In the genomic region with DNA sequence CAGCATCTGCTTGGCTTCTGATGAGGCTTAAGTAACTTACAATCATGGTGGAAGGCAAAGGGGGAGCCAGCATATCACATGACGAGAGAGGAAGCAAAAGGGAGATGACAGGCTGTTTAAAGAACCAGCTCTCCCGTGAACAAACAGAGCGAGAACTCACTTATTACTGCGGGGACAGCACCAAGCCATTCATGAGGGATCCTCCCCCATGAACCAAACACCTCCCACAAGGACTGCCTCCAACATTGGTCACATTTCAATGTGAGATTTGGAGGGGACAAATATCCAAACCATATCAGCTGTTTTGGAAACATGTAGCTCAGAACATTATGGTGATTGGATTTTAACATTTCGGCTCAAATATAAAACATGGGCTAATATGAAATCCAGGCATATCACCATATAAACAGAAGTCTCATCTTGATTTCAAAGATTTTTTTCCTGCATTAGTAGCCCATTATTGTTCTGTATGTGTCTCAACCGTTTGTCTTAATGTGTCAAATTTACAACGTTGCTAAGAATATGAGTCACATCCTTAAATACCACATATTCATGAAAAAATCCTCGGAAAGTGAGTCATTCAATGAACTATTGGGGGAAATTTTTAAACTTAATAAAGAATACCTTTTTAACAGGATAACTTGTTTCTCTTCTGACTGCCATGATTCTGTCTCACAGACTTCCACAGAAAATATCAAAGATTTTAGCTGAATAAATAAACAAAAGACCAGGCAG, we compare ENCODE assay signal across 9 cellular contexts.
DNase-seq lines count a peak whose midpoint lies in the region; ATAC-seq and TF ChIP-seq lines count a peak whose summit lies in the region.
"Had no signal": no experiment of that assay in that cellular context is flagged by ENCODE, and none has a peak within 500 bp of the region (broad histone marks: within the 10 kb centered on the region; RNA-seq: fewer than 3 reads in every experiment).

No MANE protein-coding gene starts in this region.

- TF ChIP-seq CTCF in epithelial cell of esophagus (IDR thresholded peaks at IDR 0.05; ENCODE audit: insufficient read depth, low read depth, low read length, missing control alignments) (no peak), mesothelial cell of epicardium (IDR thresholded peaks at IDR 0.05; ENCODE audit: unreplicated experiment) (no peak)

- peaks cover 5% of the 10 kb centered on the region for H3K9me3 Mint-ChIP-seq in mesothelial cell of epicardium

- no peak overlapping the region for H3K4me3 ChIP-seq in epithelial cell of esophagus (ENCODE audit: low read length)

- peaks cover 46% of the 10 kb centered on the region for H3K4me1 Mint-ChIP-seq in mesothelial cell of epicardium

- ATAC-seq in GM21360 (IDR thresholded peaks at IDR 0.05; ENCODE audit: unreplicated experiment): peak; percentile 61

- in situ Hi-C loops in ACHN (cut with HindIII; ENCODE audit: low pct_ligation_motif_present, low pct_unique_long_range_greater_than_20kb, low sequenced_read_pairs): no loop called here

- H3K4me3 Mint-ChIP-seq in mesothelial cell of epicardium: no peak overlapping the region

- H3K36me3 Mint-ChIP-seq in mesothelial cell of epicardium: no peaks in the 10 kb centered on the region

- peak; percentile 80 for DNase-seq in ACHN
- DNase-seq in HT1080 (ENCODE audit: low read depth): peak; percentile 91
- DNase-seq in epithelial cell of esophagus (ENCODE audit: low read depth): peak; percentile 63
- no peak for DNase-seq in SKM-1 (lab: John Stamatoyannopoulos, UW; ENCODE audit: unreplicated experiment)
- no peak for DNase-seq in T-helper 9 cell
- DNase-seq in mesothelial cell of epicardium (ENCODE audit: low spot score in 2 of 2, unreplicated experiment in 2 of 2): no peak
- DNase-seq in nucleus accumbens (lab: John Stamatoyannopoulos, UW): no peak
- DNase-seq: kidney had no signal

- H3K27ac Mint-ChIP-seq in mesothelial cell of epicardium: no peak overlapping the region

- H3K27me3 Mint-ChIP-seq in mesothelial cell of epicardium (ENCODE audit: low read depth): no peaks in the 10 kb centered on the region

Comparison
In these comparisons a context has a peak if more than half of its experiments do, and no peak if none do; other contexts are left out.
1. DNase-seq: peak in ACHN (single experiment), HT1080 (single experiment) and epithelial cell of esophagus (single experiment); none in SKM-1 (single experiment), T-helper 9 cell (single experiment), mesothelial cell of epicardium (0 of 2) and nucleus accumbens (0 of 56).